In the genomic region with DNA sequence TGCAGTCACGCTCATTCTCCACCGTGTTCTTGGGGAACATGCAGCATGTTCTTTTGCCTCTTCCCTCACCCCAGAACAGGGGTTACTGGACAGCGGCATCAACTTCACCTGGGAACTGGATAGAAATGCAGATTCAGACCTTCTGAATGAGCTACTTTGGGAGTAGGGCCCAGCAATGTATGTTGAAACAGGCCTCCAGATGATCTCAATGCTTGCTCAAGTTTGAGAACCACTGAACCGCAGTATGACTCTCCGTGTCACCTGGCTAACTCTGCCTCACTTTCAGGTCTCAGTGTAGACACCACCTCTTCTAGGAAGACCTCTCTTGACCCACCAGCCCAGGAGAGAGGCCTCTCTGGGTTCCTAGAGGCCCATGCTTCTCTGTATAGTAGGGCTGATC, we compare ENCODE assay signal across 19 cellular contexts.
"Had no signal": no experiment of that assay in that cellular context is flagged by ENCODE, and none has a peak within 500 bp of the region (broad histone marks: within the 10 kb centered on the region; RNA-seq: fewer than 3 reads in every experiment).

No MANE protein-coding gene starts in this region.

- H3K4me1 ChIP-seq: breast epithelium had no signal

- H3K4me2 ChIP-seq: smooth muscle cell had no signal

- H3K9me3 Mint-ChIP-seq: activated CD4-positive, alpha-beta memory T cell treated with anti-CD3 and anti-CD28 coated beads, Interleukin-2, amount 10 ng/mL, durations not matched to agents 7 days and 5 days; activated CD4-positive, alpha-beta T cell treated with anti-CD3 and anti-CD28 coated beads, Interleukin-2, amount 10 ng/mL, durations not matched to agents 24 days and 14 days; activated naive CD8-positive, alpha-beta T cell treated with anti-CD3 and anti-CD28 coated beads for 36 hours; central memory CD8-positive, alpha-beta T cell; naive B cell; T-helper 2 cell treated with Interferon-gamma antibody and Interleukin-4, amounts not matched to agents 5 μg/mL and 100 μg/mL, for 36 hours; type B pancreatic cell had no signal

- H3K4me3 Mint-ChIP-seq: activated CD4-positive, alpha-beta memory T cell treated with anti-CD3 and anti-CD28 coated beads, Interleukin-2, amount 10 ng/mL, durations not matched to agents 7 days and 5 days; activated CD4-positive, alpha-beta T cell treated with anti-CD3 and anti-CD28 coated beads, Interleukin-2, amount 10 ng/mL, durations not matched to agents 24 days and 14 days; activated naive CD8-positive, alpha-beta T cell treated with anti-CD3 and anti-CD28 coated beads for 36 hours; central memory CD8-positive, alpha-beta T cell; T-helper 2 cell treated with Interferon-gamma antibody and Interleukin-4, amounts not matched to agents 5 μg/mL and 100 μg/mL, for 36 hours; type B pancreatic cell had no signal

- DNase-seq: activated CD4-positive, alpha-beta memory T cell treated with anti-CD3 and anti-CD28 coated beads, Interleukin-2, amount 10 ng/mL, durations not matched to agents 7 days and 5 days; activated CD4-positive, alpha-beta T cell treated with anti-CD3 and anti-CD28 coated beads, Interleukin-2, amount 10 ng/mL, durations not matched to agents 24 days and 14 days; activated naive CD8-positive, alpha-beta T cell treated with anti-CD3 and anti-CD28 coated beads for 36 hours; foreskin fibroblast; lower lobe of right lung; naive B cell; sigmoid colon; stimulated activated CD4-positive, alpha-beta T cell treated with anti-CD3 and anti-CD28 coated beads, Interleukin-15, amount 100 ng/mL, for 24 hours; stimulated activated CD4-positive, alpha-beta T cell treated with anti-CD3 and anti-CD28 coated beads, Interleukin-2, amount 100 ng/mL, for 48 hours; stimulated activated naive CD4-positive, alpha-beta T cell; testis had no signal

- H3K27ac ChIP-seq: breast epithelium, coronary artery, lower lobe of right lung, sigmoid colon, testis, vagina had no signal

- H3K27me3 Mint-ChIP-seq: activated CD4-positive, alpha-beta memory T cell treated with anti-CD3 and anti-CD28 coated beads, Interleukin-2, amount 10 ng/mL, durations not matched to agents 7 days and 5 days; activated CD4-positive, alpha-beta T cell treated with anti-CD3 and anti-CD28 coated beads, Interleukin-2, amount 10 ng/mL, durations not matched to agents 24 days and 14 days; activated naive CD8-positive, alpha-beta T cell treated with anti-CD3 and anti-CD28 coated beads for 36 hours; central memory CD8-positive, alpha-beta T cell; naive B cell had no signal

- ATAC-seq: activated CD4-positive, CD25-positive, alpha-beta regulatory T cell treated with anti-CD3 and anti-CD28 coated beads, Interleukin-2, amount 50 U/mL, for 24 hours; lower lobe of right lung had no signal

- H3K4me3 ChIP-seq: breast epithelium, coronary artery, lower lobe of right lung, sigmoid colon, smooth muscle cell, testis, vagina had no signal

- H3K27ac Mint-ChIP-seq: activated CD4-positive, alpha-beta memory T cell treated with anti-CD3 and anti-CD28 coated beads, Interleukin-2, amount 10 ng/mL, durations not matched to agents 7 days and 5 days; activated CD4-positive, alpha-beta T cell treated with anti-CD3 and anti-CD28 coated beads, Interleukin-2, amount 10 ng/mL, durations not matched to agents 24 days and 14 days; activated naive CD8-positive, alpha-beta T cell treated with anti-CD3 and anti-CD28 coated beads for 36 hours; type B pancreatic cell had no signal

- H3K36me3 ChIP-seq: breast epithelium had no signal

- H3K9me3 ChIP-seq: breast epithelium, lower lobe of right lung, sigmoid colon, testis, vagina had no signal

- H3K27me3 ChIP-seq: breast epithelium, testis, vagina had no signal
